In the genomic region with DNA sequence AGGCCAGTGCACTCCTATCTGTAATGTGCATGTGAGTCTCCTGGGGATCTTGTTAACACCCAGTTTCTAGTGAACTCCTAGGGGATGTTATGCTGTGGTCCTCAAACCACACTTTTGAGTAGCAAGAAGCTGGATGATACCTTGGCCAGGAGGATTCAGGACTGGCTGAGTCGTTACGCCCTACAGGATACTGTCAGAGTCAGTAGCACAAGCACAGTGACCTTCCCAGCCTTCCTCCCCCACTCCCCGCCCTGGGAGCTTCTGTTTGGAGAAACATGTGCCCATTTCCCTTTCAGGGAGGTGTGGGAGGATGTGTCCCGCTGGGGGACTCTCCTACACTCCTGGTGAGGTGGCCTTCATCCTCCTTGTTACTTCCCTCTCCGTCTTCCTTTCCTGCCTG, we compare ENCODE assay signal across 13 cellular contexts.
"Had no signal": no experiment of that assay in that cellular context is flagged by ENCODE, and none has a peak within 500 bp of the region (broad histone marks: within the 10 kb centered on the region; RNA-seq: fewer than 3 reads in every experiment).

No MANE protein-coding gene starts in this region.

- H3K36me3 ChIP-seq: left lung, pancreas, thyroid gland, vagina, WERI-Rb-1 had no signal

- H3K4me3 ChIP-seq: left lung, pancreas, skin epidermis, thyroid gland, vagina had no signal

- DNase-seq: activated CD4-positive, alpha-beta T cell treated with anti-CD3 and anti-CD28 coated beads for 4 hours; activated CD8-positive, alpha-beta memory T cell treated with anti-CD3 and anti-CD28 coated beads, Interleukin-2, amount 50 U/mL, for 48 hours; activated CD8-positive, alpha-beta T cell treated with anti-CD3 and anti-CD28 coated beads, Interleukin-2, amount 10 ng/mL, durations not matched to agents 7 days and 5 days; activated naive CD4-positive, alpha-beta T cell treated with Interleukin-2 at 50 U/mL for 16 hours; glutamatergic neuron; left lung; pancreas; retina; T1000; thyroid gland; WERI-Rb-1 had no signal

- H3K27me3 ChIP-seq: left lung, pancreas, thyroid gland, vagina had no signal

- H3K9me3 ChIP-seq: pancreas, thyroid gland had no signal

- ATAC-seq: activated CD8-positive, alpha-beta T cell treated with anti-CD3 and anti-CD28 coated beads, Interleukin-2, amount 10 ng/mL, durations not matched to agents 7 days and 5 days; left lung; pancreas had no signal

- H3K27ac ChIP-seq: left lung, pancreas, skin epidermis, thyroid gland, vagina, WERI-Rb-1 had no signal

- H3K4me1 ChIP-seq: left lung, pancreas, vagina had no signal
